28 cellular contexts compared by ENCODE assay signal in genomic region chr9:89937051-89937450, GRCh38.
"Had no signal": no experiment of that assay in that cellular context is flagged by ENCODE, and none has a peak within 500 bp of the region (broad histone marks: within the 10 kb centered on the region; RNA-seq: fewer than 3 reads in every experiment).

No MANE protein-coding gene starts in this region.

- DNase-seq: stimulated activated CD4-positive, alpha-beta T cell treated with anti-CD3 and anti-CD28 coated beads, Interleukin-2, amount 100 ng/mL, for 24 hours; stimulated activated CD4-positive, alpha-beta T cell treated with anti-CD3 and anti-CD28 coated beads, Interleukin-2, amount 100 ng/mL, for 48 hours; stimulated activated CD4-positive, alpha-beta T cell treated with anti-CD3 and anti-CD28 coated beads, Interleukin-4, amount 100 ng/mL, for 1 hour; stimulated activated CD4-positive, alpha-beta T cell treated with anti-CD3 and anti-CD28 coated beads, Interleukin-4, amount 100 ng/mL, for 24 hours; stimulated activated CD4-positive, alpha-beta T cell treated with anti-CD3 and anti-CD28 coated beads, Interleukin-4, amount 100 ng/mL, for 4 hours; stimulated activated CD8-positive, alpha-beta memory T cell treated with anti-CD3 and anti-CD28 coated beads, Interleukin-4, amount 100 ng/mL, for 48 hours; stimulated activated naive B cell treated with anti-CD40 and anti-IgM and Interleukin-4, amounts not matched to agents 10 μg/mL and 1 μg/mL and 100 μg/mL, for 72 hours; stimulated activated naive CD4-positive, alpha-beta T cell; stimulated activated naive CD4-positive, alpha-beta T cell treated with Interleukin-2 at 50 U/mL for 16 hours; stimulated activated naive CD8-positive, alpha-beta T cell treated with anti-CD3 and anti-CD28 coated beads, Interleukin-15, amount 100 ng/mL, for 72 hours; stimulated activated naive CD8-positive, alpha-beta T cell treated with anti-CD3 and anti-CD28 coated beads, Interleukin-15, Interleukin-2, amounts not matched to agents 100 U/mL and 50 U/mL, for 24 hours; stomach; substantia nigra; testis; tibial artery; transverse colon; trophoblast cell; upper lobe of left lung; upper lobe of right lung; uterus had no signal

- ATAC-seq: stimulated activated effector memory CD8-positive, alpha-beta T cell treated with anti-CD3 and anti-CD28 coated beads, Interleukin-12 subunit alpha, Interleukin-12 subunit beta, amount 100 ng/mL, for 72 hours; stimulated activated memory B cell treated with anti-CD40 and anti-IgM and Interleukin-4, amounts not matched to agents 10 μg/mL and 1 μg/mL and 100 μg/mL, for 72 hours; stimulated activated naive B cell treated with anti-CD40 and anti-IgM and Interleukin-4, amounts not matched to agents 10 μg/mL and 1 μg/mL and 100 μg/mL, for 72 hours; stimulated activated naive CD8-positive, alpha-beta T cell treated with anti-CD3 and anti-CD28 coated beads, Interleukin-15, amount 100 ng/mL, for 72 hours; stimulated activated naive CD8-positive, alpha-beta T cell treated with anti-CD3 and anti-CD28 coated beads, Interleukin-15, Interleukin-2, amounts not matched to agents 100 U/mL and 50 U/mL, for 24 hours; upper lobe of right lung had no signal

- H3K36me3 ChIP-seq: stomach, suprapubic skin, thoracic aorta, tibial artery, tibial nerve, transverse colon, upper lobe of left lung, upper lobe of right lung, uterus had no signal

- H3K4me3 ChIP-seq: stomach, suprapubic skin, testis, thoracic aorta, tibial artery, tibial nerve, transverse colon, upper lobe of left lung, upper lobe of right lung, uterus had no signal

- H3K27me3 ChIP-seq: stomach, suprapubic skin, testis, tibial artery, tibial nerve, transverse colon, upper lobe of left lung, upper lobe of right lung, uterus had no signal

- H3K27ac Mint-ChIP-seq: stimulated activated effector memory CD8-positive, alpha-beta T cell treated with anti-CD3 and anti-CD28 coated beads, Interleukin-12 subunit alpha, Interleukin-12 subunit beta, amount 100 ng/mL, for 72 hours; stimulated activated naive B cell treated with anti-CD40 and anti-IgM and Interleukin-4, amounts not matched to agents 10 μg/mL and 1 μg/mL and 100 μg/mL, for 72 hours; stimulated activated naive CD8-positive, alpha-beta T cell treated with anti-CD3 and anti-CD28 coated beads, Interleukin-15, amount 100 ng/mL, for 72 hours; stimulated activated naive CD8-positive, alpha-beta T cell treated with anti-CD3 and anti-CD28 coated beads, Interleukin-15, Interleukin-2, amounts not matched to agents 100 ng/mL and 50 ng/mL, for 24 hours; type B pancreatic cell had no signal

- FAIRE-seq: urothelium cell line had no signal

- H3K9me3 ChIP-seq: stomach, suprapubic skin, testis, thoracic aorta, tibial artery, tibial nerve, transverse colon, upper lobe of left lung, upper lobe of right lung, uterus had no signal

- H3K9me3 Mint-ChIP-seq: stimulated activated effector memory CD8-positive, alpha-beta T cell treated with anti-CD3 and anti-CD28 coated beads, Interleukin-12 subunit alpha, Interleukin-12 subunit beta, amount 100 ng/mL, for 72 hours; stimulated activated memory B cell treated with anti-CD40 and anti-IgM and Interleukin-4, amounts not matched to agents 10 μg/mL and 1 μg/mL and 100 μg/mL, for 72 hours; stimulated activated naive B cell treated with anti-CD40 and anti-IgM and Interleukin-4, amounts not matched to agents 10 μg/mL and 1 μg/mL and 100 μg/mL, for 72 hours; stimulated activated naive CD8-positive, alpha-beta T cell treated with anti-CD3 and anti-CD28 coated beads, Interleukin-15, amount 100 ng/mL, for 72 hours; stimulated activated naive CD8-positive, alpha-beta T cell treated with anti-CD3 and anti-CD28 coated beads, Interleukin-15, Interleukin-2, amounts not matched to agents 100 ng/mL and 50 ng/mL, for 24 hours had no signal

- H3K4me3 Mint-ChIP-seq: stimulated activated effector memory CD8-positive, alpha-beta T cell treated with anti-CD3 and anti-CD28 coated beads, Interleukin-12 subunit alpha, Interleukin-12 subunit beta, amount 100 ng/mL, for 72 hours; stimulated activated memory B cell treated with anti-CD40 and anti-IgM and Interleukin-4, amounts not matched to agents 10 μg/mL and 1 μg/mL and 100 μg/mL, for 72 hours; stimulated activated naive B cell treated with anti-CD40 and anti-IgM and Interleukin-4, amounts not matched to agents 10 μg/mL and 1 μg/mL and 100 μg/mL, for 72 hours; stimulated activated naive CD8-positive, alpha-beta T cell treated with anti-CD3 and anti-CD28 coated beads, Interleukin-15, amount 100 ng/mL, for 72 hours; stimulated activated naive CD8-positive, alpha-beta T cell treated with anti-CD3 and anti-CD28 coated beads, Interleukin-15, Interleukin-2, amounts not matched to agents 100 ng/mL and 50 ng/mL, for 24 hours; type B pancreatic cell had no signal

- H3K27ac ChIP-seq: stomach, testis, thoracic aorta, upper lobe of left lung, upper lobe of right lung had no signal

- H3K36me3 Mint-ChIP-seq: stimulated activated effector memory CD8-positive, alpha-beta T cell treated with anti-CD3 and anti-CD28 coated beads, Interleukin-12 subunit alpha, Interleukin-12 subunit beta, amount 100 ng/mL, for 72 hours; stimulated activated memory B cell treated with anti-CD40 and anti-IgM and Interleukin-4, amounts not matched to agents 10 μg/mL and 1 μg/mL and 100 μg/mL, for 72 hours; stimulated activated naive B cell treated with anti-CD40 and anti-IgM and Interleukin-4, amounts not matched to agents 10 μg/mL and 1 μg/mL and 100 μg/mL, for 72 hours; type B pancreatic cell had no signal
